In genomic region chr15:41774062-41774872, GRCh38 we compare ENCODE assay signal across 1 cellular context.
TF ChIP-seq lines count a peak whose summit lies in the region.

A gene with protein sequence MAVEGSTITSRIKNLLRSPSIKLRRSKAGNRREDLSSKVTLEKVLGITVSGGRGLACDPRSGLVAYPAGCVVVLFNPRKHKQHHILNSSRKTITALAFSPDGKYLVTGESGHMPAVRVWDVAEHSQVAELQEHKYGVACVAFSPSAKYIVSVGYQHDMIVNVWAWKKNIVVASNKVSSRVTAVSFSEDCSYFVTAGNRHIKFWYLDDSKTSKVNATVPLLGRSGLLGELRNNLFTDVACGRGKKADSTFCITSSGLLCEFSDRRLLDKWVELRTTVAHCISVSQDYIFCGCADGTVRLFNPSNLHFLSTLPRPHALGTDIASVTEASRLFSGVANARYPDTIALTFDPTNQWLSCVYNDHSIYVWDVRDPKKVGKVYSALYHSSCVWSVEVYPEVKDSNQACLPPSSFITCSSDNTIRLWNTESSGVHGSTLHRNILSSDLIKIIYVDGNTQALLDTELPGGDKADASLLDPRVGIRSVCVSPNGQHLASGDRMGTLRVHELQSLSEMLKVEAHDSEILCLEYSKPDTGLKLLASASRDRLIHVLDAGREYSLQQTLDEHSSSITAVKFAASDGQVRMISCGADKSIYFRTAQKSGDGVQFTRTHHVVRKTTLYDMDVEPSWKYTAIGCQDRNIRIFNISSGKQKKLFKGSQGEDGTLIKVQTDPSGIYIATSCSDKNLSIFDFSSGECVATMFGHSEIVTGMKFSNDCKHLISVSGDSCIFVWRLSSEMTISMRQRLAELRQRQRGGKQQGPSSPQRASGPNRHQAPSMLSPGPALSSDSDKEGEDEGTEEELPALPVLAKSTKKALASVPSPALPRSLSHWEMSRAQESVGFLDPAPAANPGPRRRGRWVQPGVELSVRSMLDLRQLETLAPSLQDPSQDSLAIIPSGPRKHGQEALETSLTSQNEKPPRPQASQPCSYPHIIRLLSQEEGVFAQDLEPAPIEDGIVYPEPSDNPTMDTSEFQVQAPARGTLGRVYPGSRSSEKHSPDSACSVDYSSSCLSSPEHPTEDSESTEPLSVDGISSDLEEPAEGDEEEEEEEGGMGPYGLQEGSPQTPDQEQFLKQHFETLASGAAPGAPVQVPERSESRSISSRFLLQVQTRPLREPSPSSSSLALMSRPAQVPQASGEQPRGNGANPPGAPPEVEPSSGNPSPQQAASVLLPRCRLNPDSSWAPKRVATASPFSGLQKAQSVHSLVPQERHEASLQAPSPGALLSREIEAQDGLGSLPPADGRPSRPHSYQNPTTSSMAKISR (N-terminal part only) (plus strand): TSS chr15:41774484. CDS start chr15:41775276, 792 bp downstream.

TF ChIP-seq in H1, 55 proteins besides CTCF, POLR2A, EP300 and RAD21 (continues in another document):
- TF ChIP-seq SIX5 (IDR thresholded peaks at IDR 0.05; ENCODE audit: low read depth, low read length) = no peak
- TF ChIP-seq PHF8 (conservative IDR thresholded peaks at IDR 0.05; ENCODE audit: low read depth, low read length) = peak; percentile 41; the same call in 1 of the 2 replicates
- peak; percentile 44 for TF ChIP-seq BACH1 (IDR thresholded peaks at IDR 0.05; ENCODE audit: low read length)
- TF ChIP-seq EZH2 (IDR thresholded peaks at IDR 0.05; ENCODE audit: low read depth, low read length, severe bottlenecking) = no peak
- TF ChIP-seq, protein P1, sequence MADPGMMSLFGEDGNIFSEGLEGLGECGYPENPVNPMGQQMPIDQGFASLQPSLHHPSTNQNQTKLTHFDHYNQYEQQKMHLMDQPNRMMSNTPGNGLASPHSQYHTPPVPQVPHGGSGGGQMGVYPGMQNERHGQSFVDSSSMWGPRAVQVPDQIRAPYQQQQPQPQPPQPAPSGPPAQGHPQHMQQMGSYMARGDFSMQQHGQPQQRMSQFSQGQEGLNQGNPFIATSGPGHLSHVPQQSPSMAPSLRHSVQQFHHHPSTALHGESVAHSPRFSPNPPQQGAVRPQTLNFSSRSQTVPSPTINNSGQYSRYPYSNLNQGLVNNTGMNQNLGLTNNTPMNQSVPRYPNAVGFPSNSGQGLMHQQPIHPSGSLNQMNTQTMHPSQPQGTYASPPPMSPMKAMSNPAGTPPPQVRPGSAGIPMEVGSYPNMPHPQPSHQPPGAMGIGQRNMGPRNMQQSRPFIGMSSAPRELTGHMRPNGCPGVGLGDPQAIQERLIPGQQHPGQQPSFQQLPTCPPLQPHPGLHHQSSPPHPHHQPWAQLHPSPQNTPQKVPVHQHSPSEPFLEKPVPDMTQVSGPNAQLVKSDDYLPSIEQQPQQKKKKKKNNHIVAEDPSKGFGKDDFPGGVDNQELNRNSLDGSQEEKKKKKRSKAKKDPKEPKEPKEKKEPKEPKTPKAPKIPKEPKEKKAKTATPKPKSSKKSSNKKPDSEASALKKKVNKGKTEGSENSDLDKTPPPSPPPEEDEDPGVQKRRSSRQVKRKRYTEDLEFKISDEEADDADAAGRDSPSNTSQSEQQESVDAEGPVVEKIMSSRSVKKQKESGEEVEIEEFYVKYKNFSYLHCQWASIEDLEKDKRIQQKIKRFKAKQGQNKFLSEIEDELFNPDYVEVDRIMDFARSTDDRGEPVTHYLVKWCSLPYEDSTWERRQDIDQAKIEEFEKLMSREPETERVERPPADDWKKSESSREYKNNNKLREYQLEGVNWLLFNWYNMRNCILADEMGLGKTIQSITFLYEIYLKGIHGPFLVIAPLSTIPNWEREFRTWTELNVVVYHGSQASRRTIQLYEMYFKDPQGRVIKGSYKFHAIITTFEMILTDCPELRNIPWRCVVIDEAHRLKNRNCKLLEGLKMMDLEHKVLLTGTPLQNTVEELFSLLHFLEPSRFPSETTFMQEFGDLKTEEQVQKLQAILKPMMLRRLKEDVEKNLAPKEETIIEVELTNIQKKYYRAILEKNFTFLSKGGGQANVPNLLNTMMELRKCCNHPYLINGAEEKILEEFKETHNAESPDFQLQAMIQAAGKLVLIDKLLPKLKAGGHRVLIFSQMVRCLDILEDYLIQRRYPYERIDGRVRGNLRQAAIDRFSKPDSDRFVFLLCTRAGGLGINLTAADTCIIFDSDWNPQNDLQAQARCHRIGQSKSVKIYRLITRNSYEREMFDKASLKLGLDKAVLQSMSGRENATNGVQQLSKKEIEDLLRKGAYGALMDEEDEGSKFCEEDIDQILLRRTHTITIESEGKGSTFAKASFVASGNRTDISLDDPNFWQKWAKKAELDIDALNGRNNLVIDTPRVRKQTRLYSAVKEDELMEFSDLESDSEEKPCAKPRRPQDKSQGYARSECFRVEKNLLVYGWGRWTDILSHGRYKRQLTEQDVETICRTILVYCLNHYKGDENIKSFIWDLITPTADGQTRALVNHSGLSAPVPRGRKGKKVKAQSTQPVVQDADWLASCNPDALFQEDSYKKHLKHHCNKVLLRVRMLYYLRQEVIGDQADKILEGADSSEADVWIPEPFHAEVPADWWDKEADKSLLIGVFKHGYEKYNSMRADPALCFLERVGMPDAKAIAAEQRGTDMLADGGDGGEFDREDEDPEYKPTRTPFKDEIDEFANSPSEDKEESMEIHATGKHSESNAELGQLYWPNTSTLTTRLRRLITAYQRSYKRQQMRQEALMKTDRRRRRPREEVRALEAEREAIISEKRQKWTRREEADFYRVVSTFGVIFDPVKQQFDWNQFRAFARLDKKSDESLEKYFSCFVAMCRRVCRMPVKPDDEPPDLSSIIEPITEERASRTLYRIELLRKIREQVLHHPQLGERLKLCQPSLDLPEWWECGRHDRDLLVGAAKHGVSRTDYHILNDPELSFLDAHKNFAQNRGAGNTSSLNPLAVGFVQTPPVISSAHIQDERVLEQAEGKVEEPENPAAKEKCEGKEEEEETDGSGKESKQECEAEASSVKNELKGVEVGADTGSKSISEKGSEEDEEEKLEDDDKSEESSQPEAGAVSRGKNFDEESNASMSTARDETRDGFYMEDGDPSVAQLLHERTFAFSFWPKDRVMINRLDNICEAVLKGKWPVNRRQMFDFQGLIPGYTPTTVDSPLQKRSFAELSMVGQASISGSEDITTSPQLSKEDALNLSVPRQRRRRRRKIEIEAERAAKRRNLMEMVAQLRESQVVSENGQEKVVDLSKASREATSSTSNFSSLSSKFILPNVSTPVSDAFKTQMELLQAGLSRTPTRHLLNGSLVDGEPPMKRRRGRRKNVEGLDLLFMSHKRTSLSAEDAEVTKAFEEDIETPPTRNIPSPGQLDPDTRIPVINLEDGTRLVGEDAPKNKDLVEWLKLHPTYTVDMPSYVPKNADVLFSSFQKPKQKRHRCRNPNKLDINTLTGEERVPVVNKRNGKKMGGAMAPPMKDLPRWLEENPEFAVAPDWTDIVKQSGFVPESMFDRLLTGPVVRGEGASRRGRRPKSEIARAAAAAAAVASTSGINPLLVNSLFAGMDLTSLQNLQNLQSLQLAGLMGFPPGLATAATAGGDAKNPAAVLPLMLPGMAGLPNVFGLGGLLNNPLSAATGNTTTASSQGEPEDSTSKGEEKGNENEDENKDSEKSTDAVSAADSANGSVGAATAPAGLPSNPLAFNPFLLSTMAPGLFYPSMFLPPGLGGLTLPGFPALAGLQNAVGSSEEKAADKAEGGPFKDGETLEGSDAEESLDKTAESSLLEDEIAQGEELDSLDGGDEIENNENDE (IDR thresholded peaks at IDR 0.05; ENCODE audit: insufficient replicate concordance, low read length) = no peak
- TF ChIP-seq NANOG (IDR thresholded peaks at IDR 0.05; ENCODE audit: insufficient read depth, low read depth, low read length, poor library complexity, severe bottlenecking) = peak; percentile 49
- TF ChIP-seq CHD1 (IDR thresholded peaks at IDR 0.05; ENCODE audit: low read depth, low read length) = no peak
- TF ChIP-seq JUND (IDR thresholded peaks at IDR 0.05; ENCODE audit: low read length) = no peak
- no peak; the same call in 1 of the 2 replicates for TF ChIP-seq USF2 (IDR thresholded peaks at IDR 0.05; ENCODE audit: low read length)
- TF ChIP-seq POU5F1 (IDR thresholded peaks at IDR 0.05; ENCODE audit: low read depth, low read length) = no peak
- TF ChIP-seq RXRA (IDR thresholded peaks at IDR 0.05; ENCODE audit: insufficient read depth, low read depth, low read length) = 0 out of 2 replicates have a peak, but pooled peaks have one; percentile 23
- peak; percentile 65 for TF ChIP-seq TAF7 (optimal IDR thresholded peaks at IDR 0.05; ENCODE audit: borderline replicate concordance, low read depth, low read length)
- peak; percentile 61; the same call in 1 of the 2 replicates for TF ChIP-seq TAF1 (IDR thresholded peaks at IDR 0.05; ENCODE audit: low read depth, low read length)
- TF ChIP-seq FOSL1 (IDR thresholded peaks at IDR 0.05; ENCODE audit: insufficient read depth, low read depth, low read length) = no peak
- peak; percentile 61 for TF ChIP-seq KDM4A (IDR thresholded peaks at IDR 0.05; ENCODE audit: low read depth, low read length, severe bottlenecking)
- TF ChIP-seq, protein P2, sequence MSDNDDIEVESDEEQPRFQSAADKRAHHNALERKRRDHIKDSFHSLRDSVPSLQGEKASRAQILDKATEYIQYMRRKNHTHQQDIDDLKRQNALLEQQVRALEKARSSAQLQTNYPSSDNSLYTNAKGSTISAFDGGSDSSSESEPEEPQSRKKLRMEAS (IDR thresholded peaks at IDR 0.05) = peak; percentile 59
- no peak for TF ChIP-seq SIRT6 (IDR thresholded peaks at IDR 0.05; ENCODE audit: low read length)
- TF ChIP-seq CEBPB (IDR thresholded peaks at IDR 0.05; ENCODE audit: low read depth, low read length) = no peak
- peak; percentile 79; the same call in 1 of the 2 replicates for TF ChIP-seq RBBP5 (IDR thresholded peaks at IDR 0.05; ENCODE audit: borderline replicate concordance, low read depth, low read length)
- TF ChIP-seq SIN3A (conservative IDR thresholded peaks at IDR 0.05 in 1 of 2, IDR thresholded peaks at IDR 0.05 in 1 of 2; ENCODE audit: low read depth in 1 of 2, low read length in 2 of 2) = peak; percentile 28 to 47; a peak in 2 of 4 replicates
- TF ChIP-seq BRCA1 (IDR thresholded peaks at IDR 0.05; ENCODE audit: low read depth, low read length) = no peak
- TF ChIP-seq POLR2AphosphoS5 (IDR thresholded peaks at IDR 0.05; ENCODE audit: low read depth, low read length) = peak; percentile 54; the same call in 1 of the 2 replicates
- TF ChIP-seq CBX8 (IDR thresholded peaks at IDR 0.05; ENCODE audit: borderline replicate concordance, low read depth, low read length) = no peak
- TF ChIP-seq SRF (IDR thresholded peaks at IDR 0.05; ENCODE audit: low read depth, low read length) = peak; percentile 98
- TF ChIP-seq RNF2 (IDR thresholded peaks at IDR 0.05; ENCODE audit: borderline replicate concordance, low read depth, low read length, missing control alignments, poor library complexity, severe bottlenecking) = no peak
- TF ChIP-seq TEAD4 (IDR thresholded peaks at IDR 0.05; ENCODE audit: low read depth, low read length) = no peak
- TF ChIP-seq ASH2L (IDR thresholded peaks at IDR 0.05; ENCODE audit: low read length) = peak; percentile 54
- no peak for TF ChIP-seq TCF12 (IDR thresholded peaks at IDR 0.05; ENCODE audit: low read depth, low read length)
- no peak for TF ChIP-seq JUN (IDR thresholded peaks at IDR 0.05; ENCODE audit: low read depth, low read length)
- no peak for TF ChIP-seq BCL11A (IDR thresholded peaks at IDR 0.05; ENCODE audit: low read depth in 2 of 2, low read length in 2 of 2)
- TF ChIP-seq KDM1A (IDR thresholded peaks at IDR 0.05; ENCODE audit: borderline replicate concordance, low read length) = no peak
- no peak for TF ChIP-seq CBX5 (IDR thresholded peaks at IDR 0.05; ENCODE audit: low read depth, low read length)
- TF ChIP-seq CTBP2 (IDR thresholded peaks at IDR 0.05; ENCODE audit: borderline replicate concordance, insufficient read depth, insufficient read length, low read length) = no peak
- TF ChIP-seq GTF2F1 (IDR thresholded peaks at IDR 0.05; ENCODE audit: borderline replicate concordance, low read depth, low read length) = no peak
- no peak; the same call in 1 of the 2 replicates for TF ChIP-seq E2F6 (IDR thresholded peaks at IDR 0.05)
- no peak for TF ChIP-seq HDAC6 (IDR thresholded peaks at IDR 0.05; ENCODE audit: low read depth, low read length)
- TF ChIP-seq CREB1 (IDR thresholded peaks at IDR 0.05) = peak; percentile 74
- TF ChIP-seq NRF1 (IDR thresholded peaks at IDR 0.05; ENCODE audit: low read depth, low read length) = no peak
- peak; percentile 77; the same call in 1 of the 2 replicates for TF ChIP-seq EGR1 (IDR thresholded peaks at IDR 0.05; ENCODE audit: borderline replicate concordance, low read depth, low read length)
- TF ChIP-seq TBP (IDR thresholded peaks at IDR 0.05; ENCODE audit: low read depth, low read length) = peak; percentile 76
- no peak for TF ChIP-seq SUZ12 (IDR thresholded peaks at IDR 0.05; ENCODE audit: low read length)
- peak; percentile 80 for TF ChIP-seq YY1 (IDR thresholded peaks at IDR 0.05; ENCODE audit: low read depth, low read length)
- TF ChIP-seq KDM5A (IDR thresholded peaks at IDR 0.05; ENCODE audit: low read length) = no peak
- TF ChIP-seq SP4 (IDR thresholded peaks at IDR 0.05; ENCODE audit: low read length) = peak; percentile 96
- no peak for TF ChIP-seq SAP30 (IDR thresholded peaks at IDR 0.05; ENCODE audit: insufficient read depth, insufficient replicate concordance, low read length)
- TF ChIP-seq, protein P3, sequence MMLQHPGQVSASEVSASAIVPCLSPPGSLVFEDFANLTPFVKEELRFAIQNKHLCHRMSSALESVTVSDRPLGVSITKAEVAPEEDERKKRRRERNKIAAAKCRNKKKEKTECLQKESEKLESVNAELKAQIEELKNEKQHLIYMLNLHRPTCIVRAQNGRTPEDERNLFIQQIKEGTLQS (IDR thresholded peaks at IDR 0.05; ENCODE audit: insufficient read depth, low read depth, low read length) = no peak
- TF ChIP-seq ZNF274 (IDR thresholded peaks at IDR 0.05; ENCODE audit: borderline replicate concordance, extremely low read depth, low read length) = no peak
- peak; percentile 52; the same call in 1 of the 2 replicates for TF ChIP-seq SP1 (IDR thresholded peaks at IDR 0.05; ENCODE audit: low read depth, low read length)
- no peak for TF ChIP-seq RFX5 (IDR thresholded peaks at IDR 0.05; ENCODE audit: borderline replicate concordance, low read depth, low read length)
- TF ChIP-seq MAFK (IDR thresholded peaks at IDR 0.05; ENCODE audit: low read depth, low read length) = 0 out of 2 replicates have a peak, but pooled peaks have one; percentile 18
- no peak; a peak in 1 of 4 replicates for TF ChIP-seq HDAC2 (IDR thresholded peaks at IDR 0.05; ENCODE audit: borderline replicate concordance in 1 of 2, low read depth in 2 of 2, low read length in 2 of 2)
- TF ChIP-seq CHD2 (IDR thresholded peaks at IDR 0.05; ENCODE audit: low read length) = no peak
- no peak for TF ChIP-seq SP2 (IDR thresholded peaks at IDR 0.05; ENCODE audit: low read length)
